ENCODE assay signal across 15 cellular contexts in the genomic region with DNA sequence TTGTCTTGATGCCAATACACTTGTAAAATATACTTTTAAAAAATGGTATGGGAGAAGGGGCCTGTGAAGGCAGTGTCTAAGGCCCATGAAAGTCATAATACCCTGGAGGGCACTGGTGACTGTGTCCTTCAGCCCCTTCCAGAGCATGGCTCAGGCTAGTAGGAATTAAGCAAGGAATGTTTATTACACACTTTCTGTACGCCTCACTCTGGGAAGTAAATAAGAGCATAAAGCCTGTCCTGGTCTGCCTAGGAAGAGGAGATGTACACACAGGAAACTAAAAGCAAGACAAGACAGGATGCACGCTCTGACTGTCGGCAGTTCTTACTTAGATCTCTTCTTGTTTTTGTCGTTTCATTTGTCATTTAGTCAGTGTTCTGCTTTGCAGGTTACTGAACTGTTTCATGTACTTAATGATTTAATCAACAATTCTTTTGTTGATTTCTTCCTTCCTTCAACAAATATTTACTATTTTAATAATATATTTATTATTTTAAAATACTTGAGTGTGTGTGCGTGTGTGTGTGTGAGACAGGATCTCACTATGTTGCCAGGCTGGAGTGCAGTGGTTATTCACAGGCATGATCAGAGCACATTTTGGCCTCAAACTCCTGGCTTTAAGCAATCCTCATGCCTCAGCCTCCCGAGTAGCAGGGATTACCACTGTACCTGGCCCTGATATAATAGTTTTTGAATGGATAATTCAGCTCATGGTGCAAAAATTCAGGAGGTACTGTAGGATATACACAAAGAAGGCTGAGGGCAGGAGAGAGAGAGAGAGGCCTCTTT. TPM values are rescaled to one million over a fixed set of nuclear protein-coding genes. Genes with fewer than 3 reads are reported as not detected.
A peak's percentile ranks its signal among the peaks of the same experiment; 100 is the strongest.
DNase-seq lines count a peak whose midpoint lies in the region; ATAC-seq, FAIRE-seq and TF ChIP-seq lines count a peak whose summit lies in the region.
"Had no signal": no experiment of that assay in that cellular context is flagged by ENCODE, and none has a peak within 500 bp of the region (broad histone marks: within the 10 kb centered on the region; RNA-seq: fewer than 3 reads in every experiment).

No MANE protein-coding gene starts in this region.

- no peak overlapping the region for H3K4me3 ChIP-seq in DND-41 (ENCODE audit: low read depth in 1 of 2, low read length in 2 of 2)
- no peak overlapping the region for H3K4me3 ChIP-seq in mesodermal cell (ENCODE audit: extremely low read depth, insufficient read depth, low read length, poor library complexity, severe bottlenecking)
- no peak overlapping the region for H3K4me3 ChIP-seq in SJCRH30
- H3K4me3 ChIP-seq in effector memory CD4-positive, alpha-beta T cell (ENCODE audit: insufficient read depth, low read depth, low read length, poor library complexity, severe bottlenecking), result no peak overlapping the region
- H3K4me3 ChIP-seq: breast epithelium, GM23248, ovary, tibial artery had no signal

- peak overlapping the region; percentile 58 for H3K27ac ChIP-seq in DND-41 (ENCODE audit: low read length)
- peak overlapping the region; percentile 57 for H3K27ac ChIP-seq in mesodermal cell (ENCODE audit: low read depth, low read length, severe bottlenecking)
- H3K27ac ChIP-seq in SJCRH30, result no peak overlapping the region
- no peak overlapping the region for H3K27ac ChIP-seq in effector memory CD4-positive, alpha-beta T cell (ENCODE audit: insufficient read depth, low read length, poor library complexity, severe bottlenecking)
- H3K27ac ChIP-seq: breast epithelium, GM23248, ovary, tibial artery had no signal

- peak; percentile 47 for FAIRE-seq in GM19239 (lab: Jason Lieb, UNC)
- FAIRE-seq: keratinocyte had no signal

- H3K79me2 ChIP-seq in DND-41 (ENCODE audit: insufficient read depth, low read length), result no peaks in the 10 kb centered on the region

- H3K9me3 ChIP-seq in DND-41 (ENCODE audit: insufficient read depth, low read length, severe bottlenecking), result no peaks in the 10 kb centered on the region
- H3K9me3 ChIP-seq in mesodermal cell (ENCODE audit: control insufficient read depth, low read length), result no peaks in the 10 kb centered on the region
- H3K9me3 ChIP-seq in SJCRH30 (replicated peaks), result no peaks in the 10 kb centered on the region
- H3K9me3 ChIP-seq in effector memory CD4-positive, alpha-beta T cell (ENCODE audit: control insufficient read depth, low read length), result no peaks in the 10 kb centered on the region
- H3K9me3 ChIP-seq: breast epithelium, ovary, tibial artery had no signal

- H3K36me3 Mint-ChIP-seq in activated CD4-positive, alpha-beta memory T cell treated with anti-CD3 and anti-CD28 coated beads, Interleukin-2, amount 10 ng/mL, durations not matched to agents 7 days and 5 days (ENCODE audit: low read depth), result no peaks in the 10 kb centered on the region

- POLR2A ChIA-PET in activated CD4-positive, alpha-beta memory T cell treated with anti-CD3 and anti-CD28 coated beads, Interleukin-2, amount 10 ng/mL, durations not matched to agents 7 days and 5 days (lab: Charles Lee), result interaction anchor here (0.9 to 1.7 kb wide), 3 partner anchors 8 to 30 kb away, joined by 3 to 8 read pairs (median 4); no protein-coding TSS in a partner anchor

- no peak for TF ChIP-seq CTCF in DND-41 (IDR thresholded peaks at IDR 0.05; ENCODE audit: borderline replicate concordance, extremely low read depth, low read length, poor library complexity, severe bottlenecking)

- peak; percentile 44 for DNase-seq in DND-41
- DNase-seq in GM19239 (ENCODE audit: insufficient read length, low spot score), result no peak
- DNase-seq in activated CD4-positive, alpha-beta memory T cell treated with anti-CD3 and anti-CD28 coated beads, Interleukin-2, amount 10 ng/mL, durations not matched to agents 7 days and 5 days, result peak; percentile 28
- no peak for DNase-seq in DMS53 treated with DMSO at 0.1 percent for 48 hours (lab: John Stamatoyannopoulos, UW; ENCODE audit: unreplicated experiment)
- DNase-seq in SJCRH30, result no peak
- DNase-seq in effector memory CD4-positive, alpha-beta T cell, result no peak
- DNase-seq in nucleus accumbens (lab: John Stamatoyannopoulos, UW), result no peak
- DNase-seq: GM23248, NCI-H2171, ovary, RPMI8226, tibial artery had no signal

- no peaks in the 10 kb centered on the region for H4K20me1 ChIP-seq in DND-41 (ENCODE audit: insufficient read depth, low read length)

- H3K27ac Mint-ChIP-seq in activated CD4-positive, alpha-beta memory T cell treated with anti-CD3 and anti-CD28 coated beads, Interleukin-2, amount 10 ng/mL, durations not matched to agents 7 days and 5 days, result peak overlapping the region; percentile 69

- peaks cover 12% of the 10 kb centered on the region for H3K4me1 Mint-ChIP-seq in activated CD4-positive, alpha-beta memory T cell treated with anti-CD3 and anti-CD28 coated beads, Interleukin-2, amount 10 ng/mL, durations not matched to agents 7 days and 5 days

- peak overlapping the region; percentile 22 for H3K9ac ChIP-seq in DND-41 (ENCODE audit: low read depth, low read length)
- H3K9ac ChIP-seq: GM23248 had no signal

- no peaks in the 10 kb centered on the region for H3K27me3 Mint-ChIP-seq in activated CD4-positive, alpha-beta memory T cell treated with anti-CD3 and anti-CD28 coated beads, Interleukin-2, amount 10 ng/mL, durations not matched to agents 7 days and 5 days

- H3K9me3 Mint-ChIP-seq in activated CD4-positive, alpha-beta memory T cell treated with anti-CD3 and anti-CD28 coated beads, Interleukin-2, amount 10 ng/mL, durations not matched to agents 7 days and 5 days, result no peaks in the 10 kb centered on the region

- no peak overlapping the region for H3K4me3 Mint-ChIP-seq in activated CD4-positive, alpha-beta memory T cell treated with anti-CD3 and anti-CD28 coated beads, Interleukin-2, amount 10 ng/mL, durations not matched to agents 7 days and 5 days

- peak; percentile 85 for ATAC-seq in DND-41 (ENCODE audit: insufficient read depth, low read depth)

- H2AFZ ChIP-seq in DND-41 (ENCODE audit: low read depth, low read length), result peak overlapping the region; percentile 59
- H2AFZ ChIP-seq: GM23248 had no signal

- WGBS in mesodermal cell (ENCODE audit: insufficient coverage in 2 of 2), 2 experiments, result 85 to 95% methylated on average over 4 to 6 of the region's 6 CpGs

- H3K4me2 ChIP-seq in DND-41 (ENCODE audit: insufficient read depth, low read length), result peak overlapping the region; percentile 9; the same call in 1 of the 2 replicates

- H3K4me1 ChIP-seq in DND-41 (ENCODE audit: insufficient read depth, low read length) (peaks cover 16% of the 10 kb centered on the region), mesodermal cell (ENCODE audit: control insufficient read depth, insufficient read depth, low read length, poor library complexity, severe bottlenecking) (peaks cover 21% of the 10 kb centered on the region), SJCRH30 (peaks cover 2% of the 10 kb centered on the region; the same call in 1 of the 2 replicates)
- peaks cover 3% of the 10 kb centered on the region for H3K4me1 ChIP-seq in effector memory CD4-positive, alpha-beta T cell (ENCODE audit: control insufficient read depth, insufficient read depth, low read length, poor library complexity, severe bottlenecking)
- H3K4me1 ChIP-seq: breast epithelium had no signal

- no peaks in the 10 kb centered on the region for H3K27me3 ChIP-seq in DND-41 (ENCODE audit: insufficient read depth, low read length, poor library complexity)
- no peaks in the 10 kb centered on the region for H3K27me3 ChIP-seq in SJCRH30
- no peaks in the 10 kb centered on the region for H3K27me3 ChIP-seq in effector memory CD4-positive, alpha-beta T cell (replicated peaks; ENCODE audit: control insufficient read depth, insufficient read depth, low read length, poor library complexity, severe bottlenecking)
- H3K27me3 ChIP-seq: breast epithelium, ovary, tibial artery had no signal

- CTCF ChIA-PET in activated CD4-positive, alpha-beta memory T cell treated with anti-CD3 and anti-CD28 coated beads, Interleukin-2, amount 10 ng/mL, durations not matched to agents 7 days and 5 days (lab: Charles Lee), result interaction anchor here (0.6 to 0.8 kb wide), 2 partner anchors 14 to 94 kb away, joined by 3 read pairs; no protein-coding TSS in a partner anchor

- H3K36me3 ChIP-seq in DND-41 (ENCODE audit: insufficient read depth, low read length) (no peaks in the 10 kb centered on the region), mesodermal cell (ENCODE audit: control insufficient read depth, insufficient read depth, low read length) (no peaks in the 10 kb centered on the region), SJCRH30 (no peaks in the 10 kb centered on the region)
- no peaks in the 10 kb centered on the region for H3K36me3 ChIP-seq in effector memory CD4-positive, alpha-beta T cell (ENCODE audit: control insufficient read depth, insufficient read depth, low read length)
- H3K36me3 ChIP-seq: breast epithelium, ovary, tibial artery had no signal

RNA-seq across cellular contexts. Expression of gene SMAD6, which starts 9.0 kb away (rescaled TPM):
- under 1 TPM; 0.53 to 0.58 TPM for total RNA-seq in activated CD4-positive, alpha-beta memory T cell treated with anti-CD3 and anti-CD28 coated beads, Interleukin-2, amount 10 ng/mL, durations not matched to agents 7 days and 5 days
- 111 TPM for polyA plus RNA-seq in mesodermal cell (2013, experiment 1 of 2)
- 96.8 TPM for polyA plus RNA-seq in mesodermal cell (2013, experiment 2 of 2)
- total RNA-seq in SJCRH30 (2014; rRNA removed; shearing (Covaris generic)), result 6.7 and 7.6 TPM in 2 replicates

Comparison
In these comparisons a context has a peak if more than half of its experiments do, and no peak if none do; other contexts are left out.
1. DNase-seq: peak in DND-41 (single experiment) and activated CD4-positive, alpha-beta memory T cell treated with anti-CD3 and anti-CD28 coated beads, Interleukin-2, amount 10 ng/mL, durations not matched to agents 7 days and 5 days (single experiment); none in GM19239 (single experiment), DMS53 treated with DMSO at 0.1 percent for 48 hours (single experiment), SJCRH30 (0 of 2), effector memory CD4-positive, alpha-beta T cell (0 of 3) and nucleus accumbens (0 of 56).
2. H3K27ac ChIP-seq: peak in DND-41 (single experiment) and mesodermal cell (single experiment); none in SJCRH30 (single experiment) and effector memory CD4-positive, alpha-beta T cell (single experiment).